Comparison of ENCODE assay signal across 19 cellular contexts in the genomic region with DNA sequence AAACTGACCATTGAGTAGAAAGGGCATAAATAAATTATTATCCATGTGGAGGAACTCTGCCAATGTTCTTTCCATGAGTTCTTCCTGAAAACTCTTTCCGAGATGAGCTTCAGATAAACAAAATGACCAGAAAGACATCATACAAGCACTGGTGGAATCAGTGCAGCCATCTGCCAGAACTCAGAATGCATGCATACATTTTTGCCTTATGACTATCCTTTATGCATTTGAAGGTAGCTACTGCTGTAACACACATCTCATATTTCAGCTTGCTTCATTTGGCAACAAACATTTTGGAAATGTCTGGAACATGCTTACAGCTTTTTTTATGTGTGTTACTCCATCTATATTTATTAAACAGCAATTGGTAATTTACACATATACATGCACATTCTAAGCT.
DNase-seq lines count a peak whose midpoint lies in the region; ATAC-seq and TF ChIP-seq lines count a peak whose summit lies in the region.
"Had no signal": no experiment of that assay in that cellular context is flagged by ENCODE, and none has a peak within 500 bp of the region (broad histone marks: within the 10 kb centered on the region; RNA-seq: fewer than 3 reads in every experiment).

No MANE protein-coding gene starts in this region.

- no peak overlapping the region for H3K23ac ChIP-seq in trophoblast cell (ENCODE audit: low read length)

- no peaks in the 10 kb centered on the region for H3K36me3 ChIP-seq in breast epithelium
- no peaks in the 10 kb centered on the region for H3K36me3 ChIP-seq in fibroblast of lung (ENCODE audit: control insufficient read depth, insufficient read depth, low read length)
- H3K36me3 ChIP-seq in trophoblast cell (ENCODE audit: control insufficient read depth in 1 of 2, insufficient read depth in 2 of 2, low read length in 2 of 2) = peaks cover 4% of the 10 kb centered on the region in 2 experiments

- H3K9me3 ChIP-seq in breast epithelium = no peaks in the 10 kb centered on the region
- no peaks in the 10 kb centered on the region for H3K9me3 ChIP-seq in fibroblast of lung (ENCODE audit: control insufficient read depth, insufficient read depth, low read depth, low read length)
- H3K9me3 ChIP-seq in trophoblast cell (ENCODE audit: insufficient read depth, low read depth, low read length) = peaks cover 3% of the 10 kb centered on the region

- no peak overlapping the region for H3K4me3 Mint-ChIP-seq in MCF 10A (ENCODE audit: unreplicated experiment)
- H3K4me3 Mint-ChIP-seq: CD4-positive, alpha-beta T cell; GM23338; HFFc6 had no signal

- H3K79me2 ChIP-seq in fibroblast of lung (ENCODE audit: control insufficient read depth, insufficient read depth, low read length) (no peaks in the 10 kb centered on the region), trophoblast cell (ENCODE audit: control insufficient read depth, insufficient read depth, low read length, poor library complexity) (no peaks in the 10 kb centered on the region)

- H3K4me3 ChIP-seq in breast epithelium (no peak overlapping the region), fibroblast of lung (replicated peaks in 1 of 4; ENCODE audit: control extremely low read depth in 1 of 4, insufficient read depth in 1 of 4, low read depth in 3 of 4, low read length in 4 of 4) (no peak overlapping the region), trophoblast cell (ENCODE audit: low read depth, low read length) (no peak overlapping the region)
- H3K4me3 ChIP-seq: A549, GM23338 had no signal

- H2AFZ ChIP-seq in fibroblast of lung (ENCODE audit: low read length) (no peak overlapping the region), trophoblast cell (ENCODE audit: insufficient read depth, low read length, poor library complexity) (no peak overlapping the region)
- H2AFZ ChIP-seq: GM23338 had no signal

- no peak overlapping the region for H4K91ac ChIP-seq in trophoblast cell (ENCODE audit: low read depth, low read length)

- H3K9me3 Mint-ChIP-seq in MCF 10A (ENCODE audit: unreplicated experiment) = no peaks in the 10 kb centered on the region

- H3K4me1 Mint-ChIP-seq in MCF 10A (ENCODE audit: insufficient read depth, unreplicated experiment) = no peaks in the 10 kb centered on the region

- H3K4me2 ChIP-seq in fibroblast of lung (ENCODE audit: extremely low read depth, insufficient read depth, low read length) (no peak overlapping the region), trophoblast cell (ENCODE audit: low read length) (no peak overlapping the region)
- H3K4me2 ChIP-seq: A549, GM23338 had no signal

- H3K18ac ChIP-seq in trophoblast cell (ENCODE audit: low read length) = no peak overlapping the region

- H3K14ac ChIP-seq in trophoblast cell (ENCODE audit: low read length) = no peak overlapping the region

- no peak overlapping the region for H3K27ac Mint-ChIP-seq in MCF 10A (ENCODE audit: low read depth, unreplicated experiment)
- H3K27ac Mint-ChIP-seq: CD4-positive, alpha-beta T cell; GM23338; HFFc6 had no signal

- WGBS in trophoblast cell (ENCODE audit: extremely low coverage, insufficient coverage, insufficient read length) = no CpG with 5 or more reads among the region's 1 CpG

- intact Hi-C loops in MCF 10A (cut with micrococcal nuclease) = no loop called here
- intact Hi-C loops in breast epithelium (cut with DNase I; ENCODE audit: low total_unique reads) = no loop called here

- H4K12ac ChIP-seq in trophoblast cell (ENCODE audit: low read depth, low read length) = no peak overlapping the region

- CTCF ChIA-PET in MCF 10A (lab: Yijun Ruan, JAX) = no interaction called here

- TF ChIP-seq POLR2A in breast epithelium (IDR thresholded peaks at IDR 0.05) = no peak

- no peaks in the 10 kb centered on the region for H3K27me3 ChIP-seq in breast epithelium
- H3K27me3 ChIP-seq in fibroblast of lung (ENCODE audit: control insufficient read depth, insufficient read depth, low read length) = no peaks in the 10 kb centered on the region
- H3K27me3 ChIP-seq in trophoblast cell (ENCODE audit: insufficient read depth, low read length) = no peaks in the 10 kb centered on the region

- ATAC-seq in HG02852 (IDR thresholded peaks at IDR 0.05; ENCODE audit: unreplicated experiment) (no peak), GM18519 (IDR thresholded peaks at IDR 0.05; ENCODE audit: low FRiP score, unreplicated experiment) (no peak)
- ATAC-seq: A549, GM23338, HCT116 had no signal

- no peak overlapping the region for H4K8ac ChIP-seq in trophoblast cell (ENCODE audit: low read depth, low read length)

- no peaks in the 10 kb centered on the region for H3K4me1 ChIP-seq in breast epithelium
- H3K4me1 ChIP-seq in fibroblast of lung (ENCODE audit: control insufficient read depth, extremely low read depth, insufficient read depth, low read length) = no peaks in the 10 kb centered on the region
- H3K4me1 ChIP-seq in trophoblast cell (ENCODE audit: control insufficient read depth in 1 of 2, insufficient read depth in 2 of 2, low read length in 2 of 2) = peaks cover 0 to 5% of the 10 kb centered on the region in 2 experiments
- H3K4me1 ChIP-seq: A549 had no signal

- no peak overlapping the region for H2BK12ac ChIP-seq in trophoblast cell (ENCODE audit: low read length)

- no peaks in the 10 kb centered on the region for H3K27me3 Mint-ChIP-seq in MCF 10A (ENCODE audit: insufficient read depth, unreplicated experiment)
- H3K27me3 Mint-ChIP-seq: CD4-positive, alpha-beta T cell had no signal

- peaks cover 5% of the 10 kb centered on the region for H3K79me1 ChIP-seq in trophoblast cell (ENCODE audit: low read length)

- no peaks in the 10 kb centered on the region for H3K36me3 Mint-ChIP-seq in MCF 10A (ENCODE audit: insufficient read depth, unreplicated experiment)

- no peak overlapping the region for H2AK5ac ChIP-seq in trophoblast cell (ENCODE audit: low read length)

- no peak overlapping the region for H3K27ac ChIP-seq in breast epithelium
- no peak overlapping the region for H3K27ac ChIP-seq in fibroblast of lung (ENCODE audit: insufficient read depth, low read length)
- no peak overlapping the region for H3K27ac ChIP-seq in trophoblast cell (ENCODE audit: low read depth, low read length)
- H3K27ac ChIP-seq: 22Rv1, A549, C4-2B had no signal

- BruUV-seq in MCF 10A (replicated peaks; lab: Mats Ljungman, UMichigan) = no TSS peak

- DNase-seq in MCF 10A (ENCODE audit: unreplicated experiment) (peak; percentile 16), breast epithelium (ENCODE audit: low spot score in 2 of 2) (no peak), fibroblast of lung (ENCODE audit: low read depth in 2 of 2) (peak; percentile 8 to 63), trophoblast cell (peak; percentile 62 to 81), NCI-H1694 (lab: John Stamatoyannopoulos, UW) (no peak)
- DNase-seq: AML-193; CD4-positive, alpha-beta T cell; DMS153; DMS79; GDM1; H7; HFFc6 had no signal

- no peak for TF ChIP-seq CTCF in MCF 10A (IDR thresholded peaks at IDR 0.05; ENCODE audit: unreplicated experiment)
- TF ChIP-seq CTCF in breast epithelium (IDR thresholded peaks at IDR 0.05) = no peak
- TF ChIP-seq CTCF in fibroblast of lung (conservative IDR thresholded peaks at IDR 0.05 in 1 of 2, IDR thresholded peaks at IDR 0.05 in 1 of 2; ENCODE audit: low read depth in 1 of 2, low read length in 2 of 2) = no peak

- no peak overlapping the region for H3K4ac ChIP-seq in trophoblast cell (ENCODE audit: low read depth, low read length)

- POLR2A ChIA-PET in MCF 10A (lab: Yijun Ruan, JAX) = no interaction called here

- H2BK5ac ChIP-seq in trophoblast cell (ENCODE audit: low read depth, low read length, poor library complexity) = no peak overlapping the region

- no peaks in the 10 kb centered on the region for H4K20me1 ChIP-seq in fibroblast of lung (ENCODE audit: control insufficient read depth, extremely low read depth, insufficient read depth, low read length)

- H3K9ac ChIP-seq in fibroblast of lung (ENCODE audit: insufficient read depth, low read length) = no peak overlapping the region
- H3K9ac ChIP-seq in trophoblast cell (ENCODE audit: low read length) = no peak overlapping the region

- H2BK120ac ChIP-seq in trophoblast cell (ENCODE audit: insufficient read depth, low read length, poor library complexity) = no peak overlapping the region

Comparison
In these comparisons a context has a peak if more than half of its experiments do, and no peak if none do; other contexts are left out.
1. DNase-seq: peak in MCF 10A (single experiment), fibroblast of lung (2 of 2) and trophoblast cell (2 of 2); none in breast epithelium (0 of 2) and NCI-H1694 (single experiment).